Comparison of ENCODE assay signal across 16 cellular contexts in the genomic region with DNA sequence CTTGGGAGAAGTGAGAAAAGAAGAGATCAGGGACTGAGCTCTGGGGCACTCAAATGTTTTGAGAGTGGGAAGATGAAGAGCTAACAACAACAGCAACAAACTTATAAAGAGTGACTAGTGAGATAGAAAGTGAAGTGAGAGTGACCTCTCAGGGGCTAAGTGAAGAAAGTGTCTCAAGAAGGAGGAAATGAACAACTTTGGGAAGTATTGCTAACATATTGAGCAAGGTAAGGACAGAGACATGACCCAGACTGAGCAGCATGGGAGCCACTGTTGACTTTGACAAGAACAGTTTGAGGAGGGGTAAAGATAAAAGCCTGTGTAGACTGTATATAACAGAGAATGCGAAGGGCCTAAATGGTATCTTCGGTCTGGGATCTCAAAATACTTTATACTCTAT.
"Had no signal": no experiment of that assay in that cellular context is flagged by ENCODE, and none has a peak within 500 bp of the region (broad histone marks: within the 10 kb centered on the region; RNA-seq: fewer than 3 reads in every experiment).

No MANE protein-coding gene starts in this region.

- H3K9me3 ChIP-seq: adrenal gland, gastrocnemius medialis, transverse colon had no signal

- H3K27me3 Mint-ChIP-seq: activated B cell treated with CpG ODN at 0.5 μM for 24 hours, T-helper 17 cell had no signal

- H3K27me3 ChIP-seq: adrenal gland, gastrocnemius medialis, transverse colon had no signal

- H3K79me2 ChIP-seq: parathyroid adenoma had no signal

- H3K9me3 Mint-ChIP-seq: activated B cell treated with CpG ODN at 0.5 μM for 24 hours had no signal

- H3K27ac Mint-ChIP-seq: activated B cell treated with CpG ODN at 0.5 μM for 24 hours, T-helper 17 cell had no signal

- H2AFZ ChIP-seq: parathyroid adenoma had no signal

- H3K4me3 Mint-ChIP-seq: activated B cell treated with CpG ODN at 0.5 μM for 24 hours, T-helper 17 cell had no signal

- DNase-seq: activated B cell treated with CpG ODN at 0.5 μM for 24 hours; activated naive CD4-positive, alpha-beta T cell treated with anti-CD3 and anti-CD28 coated beads, Interleukin-2, amount 50 U/mL, for 16 hours; activated T-cell treated with anti-CD3 and anti-CD28 coated beads, Interleukin-2, amount 50 U/mL, for 1 hour; adrenal gland; effector memory CD4-positive, alpha-beta T cell; gastrocnemius medialis; kidney; left ventricle myocardium superior; retina; stimulated activated naive CD4-positive, alpha-beta T cell; T-helper 17 cell; transverse colon had no signal

- H3K4me3 ChIP-seq: adrenal gland, coronary artery, gastrocnemius medialis, skin epidermis, transverse colon had no signal

- FAIRE-seq: TTC549 had no signal

- H3K9ac ChIP-seq: parathyroid adenoma had no signal

- ATAC-seq: gastrocnemius medialis, left ventricle myocardium superior, T-helper 17 cell had no signal

- H3K27ac ChIP-seq: adrenal gland, coronary artery, gastrocnemius medialis, parathyroid adenoma, skin epidermis, transverse colon had no signal

- H3K36me3 ChIP-seq: adrenal gland, gastrocnemius medialis, transverse colon had no signal
